Comparison of ENCODE assay signal across 18 cellular contexts in the genomic region with DNA sequence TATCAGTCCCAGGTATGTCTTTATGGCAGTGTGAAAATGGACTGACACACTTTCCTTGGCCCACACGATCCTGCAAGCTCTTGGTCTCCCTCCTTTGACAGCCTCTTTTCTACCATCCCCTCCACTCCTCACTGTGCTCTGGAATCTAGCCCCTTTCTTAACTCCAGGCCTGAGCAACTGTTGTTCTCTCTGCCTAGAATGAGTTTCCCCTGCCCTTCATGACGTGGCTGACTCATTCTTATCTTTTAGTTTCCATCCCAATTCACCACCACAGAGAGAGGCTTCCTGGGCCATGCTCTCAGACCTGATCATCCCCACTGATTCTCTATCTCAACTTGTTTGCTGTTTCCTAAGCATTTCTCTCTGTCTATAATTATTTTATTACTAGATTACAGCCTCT.
A peak's percentile ranks its signal among the peaks of the same experiment; 100 is the strongest.
DNase-seq lines count a peak whose midpoint lies in the region; ATAC-seq and TF ChIP-seq lines count a peak whose summit lies in the region.
"Had no signal": no experiment of that assay in that cellular context is flagged by ENCODE, and none has a peak within 500 bp of the region (broad histone marks: within the 10 kb centered on the region; RNA-seq: fewer than 3 reads in every experiment).

No MANE protein-coding gene starts in this region.

- intact Hi-C loops in natural killer cell (cut with micrococcal nuclease) = no loop called here

- peak; percentile 61 for DNase-seq in natural killer cell treated with Interleukin-12 subunit alpha and Interleukin-12 subunit beta and Interleukin-15 and Interleukin-18, amount 100 ng/mL, for 72 hours (ENCODE audit: low spot score)
- no peak for DNase-seq in natural killer cell
- DNase-seq in T-helper 2 cell treated with Interferon-gamma antibody and Interleukin-4, amounts not matched to agents 5 μg/mL and 100 μg/mL, for 36 hours (ENCODE audit: low spot score) = peak; percentile 47
- DNase-seq in epithelial cell of prostate (ENCODE audit: low read depth, low spot score) = no peak
- DNase-seq in kidney glomerular epithelial cell (lab: John Stamatoyannopoulos, UW) = no peak
- DNase-seq in nucleus accumbens (lab: John Stamatoyannopoulos, UW) = no peak
- DNase-seq in NCI-H1694 treated with DMSO at 0.1 percent for 48 hours (lab: John Stamatoyannopoulos, UW) = no peak
- DNase-seq: activated B cell treated with CpG ODN at 0.5 μM for 24 hours; activated naive CD4-positive, alpha-beta T cell treated with anti-CD3 and anti-CD28 coated beads, Interleukin-2, amount 10 ng/mL, durations not matched to agents 7 days and 5 days; BE2C; DMS79 treated with DMSO at 0.1 percent for 48 hours; islet precursor cell; Kasumi-1; NCI-H2107; retina had no signal

- peaks cover 14% of the 10 kb centered on the region for H3K9me3 Mint-ChIP-seq in natural killer cell treated with Interleukin-12 subunit alpha and Interleukin-12 subunit beta and Interleukin-15 and Interleukin-18, amount 100 ng/mL, for 72 hours
- no peaks in the 10 kb centered on the region for H3K9me3 Mint-ChIP-seq in natural killer cell
- H3K9me3 Mint-ChIP-seq in T-helper 2 cell treated with Interferon-gamma antibody and Interleukin-4, amounts not matched to agents 5 μg/mL and 100 μg/mL, for 36 hours = no peaks in the 10 kb centered on the region
- H3K9me3 Mint-ChIP-seq in stimulated activated naive CD8-positive, alpha-beta T cell treated with anti-CD3 and anti-CD28 coated beads, Interleukin-15, Interleukin-2, amounts not matched to agents 100 ng/mL and 50 ng/mL, for 24 hours = peaks cover 22% of the 10 kb centered on the region
- H3K9me3 Mint-ChIP-seq: activated B cell treated with CpG ODN at 0.5 μM for 24 hours; activated naive CD4-positive, alpha-beta T cell treated with anti-CD3 and anti-CD28 coated beads, Interleukin-2, amount 10 ng/mL, durations not matched to agents 7 days and 5 days; dendritic cell treated with granulocyte-macrophage colony-stimulating factor and Interleukin-4, amounts not matched to agents 40 ng/mL and 50 ng/mL, for 4 days had no signal

- peak; percentile 52 to 60 for ATAC-seq in natural killer cell treated with Interleukin-12 subunit alpha and Interleukin-12 subunit beta and Interleukin-15 and Interleukin-18, amount 100 ng/mL, for 72 hours
- ATAC-seq in natural killer cell = no peak

- H3K27me3 Mint-ChIP-seq in natural killer cell treated with Interleukin-12 subunit alpha and Interleukin-12 subunit beta and Interleukin-15 and Interleukin-18, amount 100 ng/mL, for 72 hours = peaks cover 10 to 35% of the 10 kb centered on the region in 2 donors
- peaks cover 7 to 17% of the 10 kb centered on the region in 2 donors for H3K27me3 Mint-ChIP-seq in natural killer cell (ENCODE audit: low read depth in 2 of 2)
- peaks cover 2% of the 10 kb centered on the region for H3K27me3 Mint-ChIP-seq in T-helper 2 cell treated with Interferon-gamma antibody and Interleukin-4, amounts not matched to agents 5 μg/mL and 100 μg/mL, for 36 hours (ENCODE audit: low read depth)
- H3K27me3 Mint-ChIP-seq in stimulated activated naive CD8-positive, alpha-beta T cell treated with anti-CD3 and anti-CD28 coated beads, Interleukin-15, Interleukin-2, amounts not matched to agents 100 ng/mL and 50 ng/mL, for 24 hours = peaks cover 30% of the 10 kb centered on the region
- H3K27me3 Mint-ChIP-seq: activated naive CD4-positive, alpha-beta T cell treated with anti-CD3 and anti-CD28 coated beads, Interleukin-2, amount 10 ng/mL, durations not matched to agents 7 days and 5 days; dendritic cell treated with granulocyte-macrophage colony-stimulating factor and Interleukin-4, amounts not matched to agents 40 ng/mL and 50 ng/mL, for 4 days had no signal

- H3K36me3 Mint-ChIP-seq in natural killer cell treated with Interleukin-12 subunit alpha and Interleukin-12 subunit beta and Interleukin-15 and Interleukin-18, amount 100 ng/mL, for 72 hours = peaks cover 31% of the 10 kb centered on the region
- no peaks in the 10 kb centered on the region for H3K36me3 Mint-ChIP-seq in natural killer cell
- H3K36me3 Mint-ChIP-seq in T-helper 2 cell treated with Interferon-gamma antibody and Interleukin-4, amounts not matched to agents 5 μg/mL and 100 μg/mL, for 36 hours (ENCODE audit: low read depth) = no peaks in the 10 kb centered on the region
- peaks cover 7% of the 10 kb centered on the region for H3K36me3 Mint-ChIP-seq in stimulated activated naive CD8-positive, alpha-beta T cell treated with anti-CD3 and anti-CD28 coated beads, Interleukin-15, Interleukin-2, amounts not matched to agents 100 ng/mL and 50 ng/mL, for 24 hours (ENCODE audit: low read depth)
- H3K36me3 Mint-ChIP-seq: activated naive CD4-positive, alpha-beta T cell treated with anti-CD3 and anti-CD28 coated beads, Interleukin-2, amount 10 ng/mL, durations not matched to agents 7 days and 5 days had no signal

- peak overlapping the region; percentile 99 for H3K27ac ChIP-seq in epithelial cell of prostate
- H3K27ac ChIP-seq: SJSA1 had no signal

- peak overlapping the region; percentile 71 for H3K4me3 Mint-ChIP-seq in natural killer cell treated with Interleukin-12 subunit alpha and Interleukin-12 subunit beta and Interleukin-15 and Interleukin-18, amount 100 ng/mL, for 72 hours
- H3K4me3 Mint-ChIP-seq in natural killer cell = no peak overlapping the region
- no peak overlapping the region for H3K4me3 Mint-ChIP-seq in T-helper 2 cell treated with Interferon-gamma antibody and Interleukin-4, amounts not matched to agents 5 μg/mL and 100 μg/mL, for 36 hours
- peak overlapping the region; percentile 30 for H3K4me3 Mint-ChIP-seq in stimulated activated naive CD8-positive, alpha-beta T cell treated with anti-CD3 and anti-CD28 coated beads, Interleukin-15, Interleukin-2, amounts not matched to agents 100 ng/mL and 50 ng/mL, for 24 hours
- H3K4me3 Mint-ChIP-seq: activated B cell treated with CpG ODN at 0.5 μM for 24 hours; activated naive CD4-positive, alpha-beta T cell treated with anti-CD3 and anti-CD28 coated beads, Interleukin-2, amount 10 ng/mL, durations not matched to agents 7 days and 5 days; dendritic cell treated with granulocyte-macrophage colony-stimulating factor and Interleukin-4, amounts not matched to agents 40 ng/mL and 50 ng/mL, for 4 days had no signal

- H3K4me1 Mint-ChIP-seq in natural killer cell treated with Interleukin-12 subunit alpha and Interleukin-12 subunit beta and Interleukin-15 and Interleukin-18, amount 100 ng/mL, for 72 hours (ENCODE audit: low read depth in 2 of 2) = peaks cover 27 to 49% of the 10 kb centered on the region in 2 donors
- H3K4me1 Mint-ChIP-seq in natural killer cell = no peaks in the 10 kb centered on the region
- H3K4me1 Mint-ChIP-seq in T-helper 2 cell treated with Interferon-gamma antibody and Interleukin-4, amounts not matched to agents 5 μg/mL and 100 μg/mL, for 36 hours (ENCODE audit: low read depth) = peaks cover 4% of the 10 kb centered on the region
- H3K4me1 Mint-ChIP-seq in stimulated activated naive CD8-positive, alpha-beta T cell treated with anti-CD3 and anti-CD28 coated beads, Interleukin-15, Interleukin-2, amounts not matched to agents 100 ng/mL and 50 ng/mL, for 24 hours (ENCODE audit: low read depth) = peaks cover 65% of the 10 kb centered on the region
- H3K4me1 Mint-ChIP-seq: activated B cell treated with CpG ODN at 0.5 μM for 24 hours; activated naive CD4-positive, alpha-beta T cell treated with anti-CD3 and anti-CD28 coated beads, Interleukin-2, amount 10 ng/mL, durations not matched to agents 7 days and 5 days had no signal

- peak overlapping the region; percentile 65 to 72 for H3K27ac Mint-ChIP-seq in natural killer cell treated with Interleukin-12 subunit alpha and Interleukin-12 subunit beta and Interleukin-15 and Interleukin-18, amount 100 ng/mL, for 72 hours
- H3K27ac Mint-ChIP-seq in natural killer cell = no peak overlapping the region
- H3K27ac Mint-ChIP-seq in T-helper 2 cell treated with Interferon-gamma antibody and Interleukin-4, amounts not matched to agents 5 μg/mL and 100 μg/mL, for 36 hours = no peak overlapping the region
- peak overlapping the region; percentile 97 for H3K27ac Mint-ChIP-seq in stimulated activated naive CD8-positive, alpha-beta T cell treated with anti-CD3 and anti-CD28 coated beads, Interleukin-15, Interleukin-2, amounts not matched to agents 100 ng/mL and 50 ng/mL, for 24 hours
- H3K27ac Mint-ChIP-seq: activated B cell treated with CpG ODN at 0.5 μM for 24 hours; activated naive CD4-positive, alpha-beta T cell treated with anti-CD3 and anti-CD28 coated beads, Interleukin-2, amount 10 ng/mL, durations not matched to agents 7 days and 5 days; dendritic cell treated with granulocyte-macrophage colony-stimulating factor and Interleukin-4, amounts not matched to agents 40 ng/mL and 50 ng/mL, for 4 days had no signal

- no peak for TF ChIP-seq CTCF in natural killer cell (IDR thresholded peaks at IDR 0.05)

Comparison
In these comparisons a context has a peak if more than half of its experiments do, and no peak if none do; other contexts are left out.
1. ATAC-seq: peak in natural killer cell treated with Interleukin-12 subunit alpha and Interleukin-12 subunit beta and Interleukin-15 and Interleukin-18, amount 100 ng/mL, for 72 hours (2 of 2); none in natural killer cell (0 of 3).
2. DNase-seq: peak in natural killer cell treated with Interleukin-12 subunit alpha and Interleukin-12 subunit beta and Interleukin-15 and Interleukin-18, amount 100 ng/mL, for 72 hours (single experiment) and T-helper 2 cell treated with Interferon-gamma antibody and Interleukin-4, amounts not matched to agents 5 μg/mL and 100 μg/mL, for 36 hours (single experiment); none in natural killer cell (single experiment), epithelial cell of prostate (single experiment), kidney glomerular epithelial cell (single experiment), nucleus accumbens (0 of 56) and NCI-H1694 treated with DMSO at 0.1 percent for 48 hours (single experiment).
3. H3K27ac Mint-ChIP-seq: peak in natural killer cell treated with Interleukin-12 subunit alpha and Interleukin-12 subunit beta and Interleukin-15 and Interleukin-18, amount 100 ng/mL, for 72 hours (2 of 2) and stimulated activated naive CD8-positive, alpha-beta T cell treated with anti-CD3 and anti-CD28 coated beads, Interleukin-15, Interleukin-2, amounts not matched to agents 100 ng/mL and 50 ng/mL, for 24 hours (single experiment); none in natural killer cell (0 of 2) and T-helper 2 cell treated with Interferon-gamma antibody and Interleukin-4, amounts not matched to agents 5 μg/mL and 100 μg/mL, for 36 hours (single experiment).
4. H3K4me3 Mint-ChIP-seq: peak in natural killer cell treated with Interleukin-12 subunit alpha and Interleukin-12 subunit beta and Interleukin-15 and Interleukin-18, amount 100 ng/mL, for 72 hours (single experiment) and stimulated activated naive CD8-positive, alpha-beta T cell treated with anti-CD3 and anti-CD28 coated beads, Interleukin-15, Interleukin-2, amounts not matched to agents 100 ng/mL and 50 ng/mL, for 24 hours (single experiment); none in natural killer cell (single experiment) and T-helper 2 cell treated with Interferon-gamma antibody and Interleukin-4, amounts not matched to agents 5 μg/mL and 100 μg/mL, for 36 hours (single experiment).